8 cellular contexts compared by ENCODE assay signal in the genomic region with DNA sequence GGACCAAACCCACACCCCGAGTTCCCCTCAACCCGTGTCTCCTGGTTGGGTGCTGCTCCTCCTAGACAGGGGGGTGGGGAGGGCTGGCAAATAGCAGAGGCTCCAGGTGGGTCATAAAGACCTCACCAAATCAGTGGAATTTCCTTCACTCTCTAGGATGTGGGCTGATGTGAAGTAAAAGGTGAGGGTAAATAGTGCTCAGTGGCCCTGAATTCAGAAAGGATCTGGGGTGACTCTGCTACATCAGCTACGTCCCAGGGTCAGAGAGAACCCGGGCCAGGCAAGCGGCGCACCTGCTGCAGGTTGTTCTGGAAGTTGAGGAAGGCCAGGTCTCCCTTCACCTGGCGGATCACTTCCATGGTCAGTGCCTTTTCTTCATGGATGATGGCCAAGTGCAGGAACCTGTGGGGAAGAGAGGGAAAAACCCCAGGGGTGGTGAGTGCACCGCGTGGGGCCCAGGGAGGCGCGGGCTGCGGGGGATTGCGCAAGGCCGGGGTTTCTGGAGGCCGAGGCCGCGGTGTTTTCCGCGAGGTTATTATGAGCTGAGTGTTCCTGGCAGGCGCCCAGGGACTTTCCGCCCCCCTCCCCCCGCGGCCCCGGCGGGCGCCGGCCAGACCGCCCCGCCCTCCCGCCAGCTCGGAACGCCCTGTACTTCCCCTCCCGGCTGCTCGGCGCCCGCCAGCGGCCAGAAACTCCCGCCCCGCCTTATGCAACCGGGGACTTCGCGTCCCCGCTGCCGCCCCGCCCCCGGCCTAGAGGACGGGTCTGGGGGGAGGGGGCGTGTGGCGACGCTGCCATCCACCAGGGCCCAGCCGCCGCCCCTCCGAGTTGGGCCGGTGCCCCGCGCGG. TPM values are rescaled to one million over a fixed set of nuclear protein-coding genes. Genes with fewer than 3 reads are reported as not detected.
DNase-seq lines count a peak whose midpoint lies in the region; ATAC-seq and TF ChIP-seq lines count a peak whose summit lies in the region.

No MANE protein-coding gene starts in this region.

- TF ChIP-seq POLR2A in vagina (IDR thresholded peaks at IDR 0.05): peak in 1 of 2 donors; percentile 9

- peak overlapping the region; percentile 80 to 94 for H3K4me3 ChIP-seq in ascending aorta
- H3K4me3 ChIP-seq in vagina: peak overlapping the region; percentile 92 to 97

- peak; percentile 40 for ATAC-seq in GM18517 (IDR thresholded peaks at IDR 0.05; ENCODE audit: unreplicated experiment)
- ATAC-seq in HG02981 (IDR thresholded peaks at IDR 0.05; ENCODE audit: unreplicated experiment): peak; percentile 48

- no peaks in the 10 kb centered on the region for H3K27me3 ChIP-seq in ascending aorta
- no peaks in the 10 kb centered on the region for H3K27me3 ChIP-seq in vagina

- H3K4me1 ChIP-seq in ascending aorta (peaks cover 19 to 40% of the 10 kb centered on the region in 2 donors), vagina (peaks cover 71% of the 10 kb centered on the region)

- H3K9me3 ChIP-seq in ascending aorta: no peaks in the 10 kb centered on the region
- no peaks in the 10 kb centered on the region for H3K9me3 ChIP-seq in vagina

- peaks cover 37 to 45% of the 10 kb centered on the region in 2 donors for H3K36me3 ChIP-seq in ascending aorta
- H3K36me3 ChIP-seq in vagina: peaks cover 15 to 36% of the 10 kb centered on the region in 2 donors

- intact Hi-C loops in ascending aorta (cut with DNase I): loop anchor here (1.0 to 10.0 kb wide), 9 partner anchors 19 to 869 kb away; a partner anchor contains a TSS
- intact Hi-C loops in vagina (cut with DNase I): loop anchor here (1.0 to 5.0 kb wide), 3 partner anchors 36 to 111 kb away; a partner anchor contains a TSS

- peak in 1 of 3 experiments; percentile 14 for TF ChIP-seq CTCF in ascending aorta (IDR thresholded peaks at IDR 0.05)
- no peak for TF ChIP-seq CTCF in vagina (IDR thresholded peaks at IDR 0.05)

- H3K27ac ChIP-seq in ascending aorta: peak overlapping the region; percentile 99
- peak overlapping the region; percentile 100 for H3K27ac ChIP-seq in vagina

- DNase-seq in NCI-H2029 (lab: John Stamatoyannopoulos, UW): peak; percentile 100
- DNase-seq in T-helper 22 cell (ENCODE audit: low read depth): peak; percentile 93
- DNase-seq in ascending aorta (ENCODE audit: low spot score in 2 of 2): peak; percentile 89 to 98
- DNase-seq in hepatic stellate cell (ENCODE audit: low spot score): peak; percentile 90
- DNase-seq in renal cortical epithelial cell (ENCODE audit: low read depth): peak; percentile 88
- DNase-seq in vagina (ENCODE audit: extremely low spot score in 2 of 2): peak in 1 of 2 donors; percentile 98

RNA-seq across cellular contexts. Expression of a gene that starts 0.9 kb away (rescaled TPM):
- total RNA-seq in ascending aorta: 944 TPM
- total RNA-seq in renal cortical epithelial cell: 213 and 383 TPM in 2 replicates
- total RNA-seq in vagina: 1,179 TPM
